Comparison of ENCODE assay signal across 11 cellular contexts in genomic region chr2:10970666-10971065, GRCh38.
"Had no signal": no experiment of that assay in that cellular context is flagged by ENCODE, and none has a peak within 500 bp of the region (broad histone marks: within the 10 kb centered on the region; RNA-seq: fewer than 3 reads in every experiment).

No MANE protein-coding gene starts in this region.

- H3K4me1 Mint-ChIP-seq: IgD-negative memory B cell had no signal

- H3K27ac ChIP-seq: GM23248, HL-60, KMS-11 had no signal

- DNase-seq: GM23248, GOT3, H7, HFFc6, KBM-7 had no signal

- H2AFZ ChIP-seq: GM23248 had no signal

- H3K36me3 ChIP-seq: HAP-1 had no signal

- H3K4me3 ChIP-seq: GM23248, HAP-1 had no signal

- ATAC-seq: HCT116, HepG2 had no signal

- H3K9me3 Mint-ChIP-seq: HFFc6 had no signal

- H3K9ac ChIP-seq: GM23248, KMS-11 had no signal

- H3K4me3 Mint-ChIP-seq: HFFc6, IgD-negative memory B cell had no signal

- H3K4me2 ChIP-seq: KMS-11 had no signal

- H3K27ac Mint-ChIP-seq: HFFc6, IgD-negative memory B cell had no signal

- H3K9me3 ChIP-seq: HAP-1 had no signal
